Comparison of ENCODE assay signal across 31 cellular contexts in genomic region chr5:126020770-126021169, GRCh38.
"Had no signal": no experiment of that assay in that cellular context is flagged by ENCODE, and none has a peak within 500 bp of the region (broad histone marks: within the 10 kb centered on the region; RNA-seq: fewer than 3 reads in every experiment).

No MANE protein-coding gene starts in this region.

- DNase-seq: activated CD4-positive, alpha-beta memory T cell treated with anti-CD3 and anti-CD28 coated beads, Interleukin-2, amount 10 ng/mL, durations not matched to agents 7 days and 5 days; activated CD4-positive, alpha-beta T cell treated with anti-CD3 and anti-CD28 coated beads for 1 hour; activated CD4-positive, alpha-beta T cell treated with anti-CD3 and anti-CD28 coated beads for 48 hours; activated CD4-positive, CD25-positive, alpha-beta regulatory T cell; activated CD8-positive, alpha-beta memory T cell treated with anti-CD3 and anti-CD28 coated beads for 24 hours; activated CD8-positive, alpha-beta memory T cell treated with anti-CD3 and anti-CD28 coated beads, Interleukin-2, amount 10 ng/mL, durations not matched to agents 7 days and 5 days; activated CD8-positive, alpha-beta memory T cell treated with anti-CD3 and anti-CD28 coated beads, Interleukin-2, amount 50 U/mL, for 48 hours; activated effector memory CD4-positive, alpha-beta T cell treated with Interleukin-2 at 50 U/mL for 16 hours; activated naive CD4-positive, alpha-beta T cell treated with anti-CD3 and anti-CD28 coated beads, Interleukin-2, amount 10 ng/mL, durations not matched to agents 7 days and 5 days; activated naive CD8-positive, alpha-beta T cell treated with anti-CD3 and anti-CD28 coated beads, Interleukin-2, amount 50 U/mL, for 24 hours; activated T-cell treated with anti-CD3 and anti-CD28 coated beads, Interleukin-2, amount 50 U/mL, for 48 hours; anterior cingulate cortex; caudate nucleus; cerebellar nuclear complex; NCI-H1092 treated with DMSO at 0.1 percent for 48 hours; NCI-H1694; NCI-H1930; NCI-H2081 treated with DMSO at 0.1 percent for 48 hours; NCI-H345; NCI-H524 treated with DMSO at 0.1 percent for 48 hours; PC-3; Peyer's patch; SIG-M5; SW 1271; T1000; WERI-Rb-1 had no signal

- H3K36me3 Mint-ChIP-seq: activated CD8-positive, alpha-beta memory T cell treated with anti-CD3 and anti-CD28 coated beads, Interleukin-2, amount 10 ng/mL, durations not matched to agents 7 days and 5 days; activated naive CD4-positive, alpha-beta T cell treated with anti-CD3 and anti-CD28 coated beads, Interleukin-2, amount 10 ng/mL, durations not matched to agents 7 days and 5 days; activated naive CD8-positive, alpha-beta T cell; brain had no signal

- H3K4me3 ChIP-seq: K562, Peyer's patch had no signal

- H3K36me3 ChIP-seq: Peyer's patch, WERI-Rb-1 had no signal

- H3K9me3 ChIP-seq: Peyer's patch had no signal

- H3K27ac Mint-ChIP-seq: activated CD4-positive, alpha-beta memory T cell treated with anti-CD3 and anti-CD28 coated beads, Interleukin-2, amount 10 ng/mL, durations not matched to agents 7 days and 5 days; activated CD8-positive, alpha-beta memory T cell treated with anti-CD3 and anti-CD28 coated beads, Interleukin-2, amount 10 ng/mL, durations not matched to agents 7 days and 5 days; activated naive CD4-positive, alpha-beta T cell treated with anti-CD3 and anti-CD28 coated beads, Interleukin-2, amount 10 ng/mL, durations not matched to agents 7 days and 5 days; activated naive CD8-positive, alpha-beta T cell; activated naive CD8-positive, alpha-beta T cell treated with anti-CD3 and anti-CD28 coated beads, Interleukin-2, amount 50 U/mL, for 24 hours; brain had no signal

- H3K27me3 ChIP-seq: Peyer's patch had no signal

- H3K27ac ChIP-seq: Peyer's patch, RWPE1, WERI-Rb-1 had no signal

- H3K4me1 ChIP-seq: Peyer's patch had no signal

- ATAC-seq: activated CD8-positive, alpha-beta memory T cell treated with anti-CD3 and anti-CD28 coated beads, Interleukin-2, amount 10 ng/mL, durations not matched to agents 7 days and 5 days; activated naive CD8-positive, alpha-beta T cell treated with anti-CD3 and anti-CD28 coated beads, Interleukin-2, amount 50 U/mL, for 24 hours; K562; PC-3; Right ventricle myocardium inferior had no signal

- H3K4me1 Mint-ChIP-seq: activated CD4-positive, alpha-beta memory T cell treated with anti-CD3 and anti-CD28 coated beads, Interleukin-2, amount 10 ng/mL, durations not matched to agents 7 days and 5 days; activated CD8-positive, alpha-beta memory T cell treated with anti-CD3 and anti-CD28 coated beads, Interleukin-2, amount 10 ng/mL, durations not matched to agents 7 days and 5 days; activated naive CD4-positive, alpha-beta T cell treated with anti-CD3 and anti-CD28 coated beads, Interleukin-2, amount 10 ng/mL, durations not matched to agents 7 days and 5 days; activated naive CD8-positive, alpha-beta T cell treated with anti-CD3 and anti-CD28 coated beads, Interleukin-2, amount 50 U/mL, for 24 hours had no signal

- H3K4me3 Mint-ChIP-seq: activated CD4-positive, alpha-beta memory T cell treated with anti-CD3 and anti-CD28 coated beads, Interleukin-2, amount 10 ng/mL, durations not matched to agents 7 days and 5 days; activated CD8-positive, alpha-beta memory T cell treated with anti-CD3 and anti-CD28 coated beads, Interleukin-2, amount 10 ng/mL, durations not matched to agents 7 days and 5 days; activated naive CD4-positive, alpha-beta T cell treated with anti-CD3 and anti-CD28 coated beads, Interleukin-2, amount 10 ng/mL, durations not matched to agents 7 days and 5 days; activated naive CD8-positive, alpha-beta T cell; activated naive CD8-positive, alpha-beta T cell treated with anti-CD3 and anti-CD28 coated beads, Interleukin-2, amount 50 U/mL, for 24 hours; brain had no signal

- H3K27me3 Mint-ChIP-seq: activated CD4-positive, alpha-beta memory T cell treated with anti-CD3 and anti-CD28 coated beads, Interleukin-2, amount 10 ng/mL, durations not matched to agents 7 days and 5 days; activated CD8-positive, alpha-beta memory T cell treated with anti-CD3 and anti-CD28 coated beads, Interleukin-2, amount 10 ng/mL, durations not matched to agents 7 days and 5 days; activated naive CD4-positive, alpha-beta T cell treated with anti-CD3 and anti-CD28 coated beads, Interleukin-2, amount 10 ng/mL, durations not matched to agents 7 days and 5 days; activated naive CD8-positive, alpha-beta T cell; activated naive CD8-positive, alpha-beta T cell treated with anti-CD3 and anti-CD28 coated beads, Interleukin-2, amount 50 U/mL, for 24 hours; brain had no signal
